ENCODE assay signal across 1 cellular context in the genomic region with DNA sequence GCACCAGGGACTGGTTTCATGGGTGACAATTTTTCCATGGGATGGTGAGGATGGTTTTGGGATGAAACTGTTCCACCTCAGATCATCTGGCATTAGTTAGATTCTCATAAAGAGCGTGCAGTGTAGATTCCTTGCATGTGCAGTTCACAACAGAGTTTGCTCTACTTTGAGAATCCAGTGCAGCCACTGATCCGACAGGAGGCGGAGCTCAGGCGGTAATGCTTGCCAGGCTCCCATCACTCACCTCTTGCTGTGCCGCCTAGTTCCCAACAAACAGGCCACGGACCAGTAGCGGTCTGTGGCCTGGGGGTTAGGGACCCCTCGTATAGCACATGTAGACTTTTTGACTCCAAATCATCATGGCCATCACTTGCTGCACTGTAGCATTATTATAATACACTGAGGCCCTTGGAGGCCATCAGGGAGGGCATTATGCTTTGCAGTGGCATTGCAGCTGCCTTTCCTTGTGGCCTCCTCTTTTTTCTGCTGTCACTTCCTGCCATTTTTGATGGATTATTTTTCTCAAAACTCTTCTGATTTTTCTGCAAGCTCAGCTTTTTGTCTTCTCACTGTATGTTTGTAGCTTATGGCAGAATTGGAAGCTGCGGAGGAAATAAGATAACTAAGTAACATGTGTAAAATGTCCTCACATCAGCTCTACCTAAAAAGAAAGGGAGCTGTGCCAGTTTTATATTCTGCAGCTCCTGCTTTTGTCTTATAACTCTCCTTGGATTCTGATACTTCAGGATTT.
TF ChIP-seq lines count a peak whose summit lies in the region.

No MANE protein-coding gene starts in this region.

TF ChIP-seq in GM23338, 12 proteins besides CTCF, POLR2A, EP300 and RAD21 (continued from another document):
- TF ChIP-seq REST (IDR thresholded peaks at IDR 0.05; ENCODE audit: unreplicated experiment): no peak
- TF ChIP-seq EZH2 (IDR thresholded peaks at IDR 0.05; ENCODE audit: low read depth, unreplicated experiment): no peak
- no peak for TF ChIP-seq EZH2phosphoT487 (IDR thresholded peaks at IDR 0.05; ENCODE audit: unreplicated experiment)
- no peak for TF ChIP-seq NANOG (IDR thresholded peaks at IDR 0.05; ENCODE audit: borderline replicate concordance)
- TF ChIP-seq ZNF114 (CRISPR knock-in tag; IDR thresholded peaks at IDR 0.05): no peak
- TF ChIP-seq ZNF462 (CRISPR knock-in tag; IDR thresholded peaks at IDR 0.05): no peak
- TF ChIP-seq POLR2AphosphoS5 (IDR thresholded peaks at IDR 0.05; ENCODE audit: low read depth): no peak
